ENCODE assay signal across 1 cellular context in genomic region chr12:116161588-116161987, GRCh38.
TF ChIP-seq lines count a peak whose summit lies in the region.

No MANE protein-coding gene starts in this region.

TF ChIP-seq in HEK293, 187 proteins besides CTCF, POLR2A, EP300 and RAD21 (continued from another document):
- TF ChIP-seq, protein P1, sequence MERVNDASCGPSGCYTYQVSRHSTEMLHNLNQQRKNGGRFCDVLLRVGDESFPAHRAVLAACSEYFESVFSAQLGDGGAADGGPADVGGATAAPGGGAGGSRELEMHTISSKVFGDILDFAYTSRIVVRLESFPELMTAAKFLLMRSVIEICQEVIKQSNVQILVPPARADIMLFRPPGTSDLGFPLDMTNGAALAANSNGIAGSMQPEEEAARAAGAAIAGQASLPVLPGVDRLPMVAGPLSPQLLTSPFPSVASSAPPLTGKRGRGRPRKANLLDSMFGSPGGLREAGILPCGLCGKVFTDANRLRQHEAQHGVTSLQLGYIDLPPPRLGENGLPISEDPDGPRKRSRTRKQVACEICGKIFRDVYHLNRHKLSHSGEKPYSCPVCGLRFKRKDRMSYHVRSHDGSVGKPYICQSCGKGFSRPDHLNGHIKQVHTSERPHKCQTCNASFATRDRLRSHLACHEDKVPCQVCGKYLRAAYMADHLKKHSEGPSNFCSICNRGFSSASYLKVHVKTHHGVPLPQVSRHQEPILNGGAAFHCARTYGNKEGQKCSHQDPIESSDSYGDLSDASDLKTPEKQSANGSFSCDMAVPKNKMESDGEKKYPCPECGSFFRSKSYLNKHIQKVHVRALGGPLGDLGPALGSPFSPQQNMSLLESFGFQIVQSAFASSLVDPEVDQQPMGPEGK (tag by site-specific recombination; IDR thresholded peaks at IDR 0.05), result peak; percentile 56; the same call in 1 of the 2 replicates
- TF ChIP-seq ZNF37A (tag by site-specific recombination; IDR thresholded peaks at IDR 0.05), result no peak
- TF ChIP-seq ZNF223 (tag by site-specific recombination; IDR thresholded peaks at IDR 0.05), result no peak
- TF ChIP-seq ZNF16 (tag by site-specific recombination; IDR thresholded peaks at IDR 0.05; ENCODE audit: low read depth), result no peak
- no peak for TF ChIP-seq IKZF3 (tag by site-specific recombination; IDR thresholded peaks at IDR 0.05)
- TF ChIP-seq ZNF555 (tag by site-specific recombination; conservative IDR thresholded peaks at IDR 0.05), result no peak
- TF ChIP-seq KLF8 (tag by site-specific recombination; IDR thresholded peaks at IDR 0.05), result no peak
- TF ChIP-seq, protein P2, sequence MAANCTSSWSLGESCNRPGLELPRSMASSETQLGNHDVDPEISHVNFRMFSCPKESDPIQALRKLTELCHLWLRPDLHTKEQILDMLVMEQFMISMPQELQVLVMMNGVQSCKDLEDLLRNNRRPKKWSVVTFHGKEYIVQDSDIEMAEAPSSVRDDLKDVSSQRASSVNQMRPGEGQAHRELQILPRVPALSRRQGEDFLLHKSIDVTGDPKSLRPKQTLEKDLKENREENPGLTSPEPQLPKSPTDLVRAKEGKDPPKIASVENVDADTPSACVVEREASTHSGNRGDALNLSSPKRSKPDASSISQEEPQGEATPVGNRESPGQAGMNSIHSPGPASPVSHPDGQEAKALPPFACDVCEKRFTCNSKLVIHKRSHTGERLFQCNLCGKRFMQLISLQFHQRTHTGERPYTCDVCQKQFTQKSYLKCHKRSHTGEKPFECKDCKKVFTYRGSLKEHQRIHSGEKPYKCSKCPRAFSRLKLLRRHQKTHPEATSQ (tag by site-specific recombination; IDR thresholded peaks at IDR 0.05), result no peak
- peak; percentile 17; the same call in 1 of the 2 replicates for TF ChIP-seq WT1 (tag by site-specific recombination; IDR thresholded peaks at IDR 0.05)
- TF ChIP-seq ZNF76 (tag by site-specific recombination; IDR thresholded peaks at IDR 0.05; ENCODE audit: borderline replicate concordance, low read depth), result no peak
- peak; percentile 75; the same call in 1 of the 2 replicates for TF ChIP-seq ZNF362 (tag by site-specific recombination; IDR thresholded peaks at IDR 0.05)
- no peak for TF ChIP-seq SCRT2 (tag by site-specific recombination; IDR thresholded peaks at IDR 0.05)
- TF ChIP-seq ZNF629 (tag by site-specific recombination; IDR thresholded peaks at IDR 0.05), result peak; percentile 78
- no peak for TF ChIP-seq REPIN1 (tag by site-specific recombination; IDR thresholded peaks at IDR 0.05; ENCODE audit: low read depth)
- no peak for TF ChIP-seq ZNF521 (tag by site-specific recombination; IDR thresholded peaks at IDR 0.05)
- peak; percentile 54; the same call in 1 of the 2 replicates for TF ChIP-seq ZEB2 (tag by site-specific recombination; IDR thresholded peaks at IDR 0.05)
- TF ChIP-seq ATF2 (tag by site-specific recombination; IDR thresholded peaks at IDR 0.05; ENCODE audit: low read depth), result peak; percentile 79; the same call in 1 of the 2 replicates
- no peak for TF ChIP-seq ZNF423 (tag by site-specific recombination; IDR thresholded peaks at IDR 0.05)
- TF ChIP-seq ZNF530 (tag by site-specific recombination; IDR thresholded peaks at IDR 0.05; ENCODE audit: low read depth), result no peak
- TF ChIP-seq, protein P3, sequence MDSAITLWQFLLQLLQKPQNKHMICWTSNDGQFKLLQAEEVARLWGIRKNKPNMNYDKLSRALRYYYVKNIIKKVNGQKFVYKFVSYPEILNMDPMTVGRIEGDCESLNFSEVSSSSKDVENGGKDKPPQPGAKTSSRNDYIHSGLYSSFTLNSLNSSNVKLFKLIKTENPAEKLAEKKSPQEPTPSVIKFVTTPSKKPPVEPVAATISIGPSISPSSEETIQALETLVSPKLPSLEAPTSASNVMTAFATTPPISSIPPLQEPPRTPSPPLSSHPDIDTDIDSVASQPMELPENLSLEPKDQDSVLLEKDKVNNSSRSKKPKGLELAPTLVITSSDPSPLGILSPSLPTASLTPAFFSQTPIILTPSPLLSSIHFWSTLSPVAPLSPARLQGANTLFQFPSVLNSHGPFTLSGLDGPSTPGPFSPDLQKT (IDR thresholded peaks at IDR 0.05; ENCODE audit: borderline replicate concordance, low read depth, low read length), result no peak
- no peak for TF ChIP-seq HOXA7 (CRISPR knock-in tag; IDR thresholded peaks at IDR 0.05; ENCODE audit: borderline replicate concordance)
- TF ChIP-seq, protein P4, sequence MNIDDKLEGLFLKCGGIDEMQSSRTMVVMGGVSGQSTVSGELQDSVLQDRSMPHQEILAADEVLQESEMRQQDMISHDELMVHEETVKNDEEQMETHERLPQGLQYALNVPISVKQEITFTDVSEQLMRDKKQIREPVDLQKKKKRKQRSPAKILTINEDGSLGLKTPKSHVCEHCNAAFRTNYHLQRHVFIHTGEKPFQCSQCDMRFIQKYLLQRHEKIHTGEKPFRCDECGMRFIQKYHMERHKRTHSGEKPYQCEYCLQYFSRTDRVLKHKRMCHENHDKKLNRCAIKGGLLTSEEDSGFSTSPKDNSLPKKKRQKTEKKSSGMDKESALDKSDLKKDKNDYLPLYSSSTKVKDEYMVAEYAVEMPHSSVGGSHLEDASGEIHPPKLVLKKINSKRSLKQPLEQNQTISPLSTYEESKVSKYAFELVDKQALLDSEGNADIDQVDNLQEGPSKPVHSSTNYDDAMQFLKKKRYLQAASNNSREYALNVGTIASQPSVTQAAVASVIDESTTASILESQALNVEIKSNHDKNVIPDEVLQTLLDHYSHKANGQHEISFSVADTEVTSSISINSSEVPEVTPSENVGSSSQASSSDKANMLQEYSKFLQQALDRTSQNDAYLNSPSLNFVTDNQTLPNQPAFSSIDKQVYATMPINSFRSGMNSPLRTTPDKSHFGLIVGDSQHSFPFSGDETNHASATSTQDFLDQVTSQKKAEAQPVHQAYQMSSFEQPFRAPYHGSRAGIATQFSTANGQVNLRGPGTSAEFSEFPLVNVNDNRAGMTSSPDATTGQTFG (tag by site-specific recombination; IDR thresholded peaks at IDR 0.05; ENCODE audit: borderline replicate concordance), result no peak
- TF ChIP-seq, protein P5, sequence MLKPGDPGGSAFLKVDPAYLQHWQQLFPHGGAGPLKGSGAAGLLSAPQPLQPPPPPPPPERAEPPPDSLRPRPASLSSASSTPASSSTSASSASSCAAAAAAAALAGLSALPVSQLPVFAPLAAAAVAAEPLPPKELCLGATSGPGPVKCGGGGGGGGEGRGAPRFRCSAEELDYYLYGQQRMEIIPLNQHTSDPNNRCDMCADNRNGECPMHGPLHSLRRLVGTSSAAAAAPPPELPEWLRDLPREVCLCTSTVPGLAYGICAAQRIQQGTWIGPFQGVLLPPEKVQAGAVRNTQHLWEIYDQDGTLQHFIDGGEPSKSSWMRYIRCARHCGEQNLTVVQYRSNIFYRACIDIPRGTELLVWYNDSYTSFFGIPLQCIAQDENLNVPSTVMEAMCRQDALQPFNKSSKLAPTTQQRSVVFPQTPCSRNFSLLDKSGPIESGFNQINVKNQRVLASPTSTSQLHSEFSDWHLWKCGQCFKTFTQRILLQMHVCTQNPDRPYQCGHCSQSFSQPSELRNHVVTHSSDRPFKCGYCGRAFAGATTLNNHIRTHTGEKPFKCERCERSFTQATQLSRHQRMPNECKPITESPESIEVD (tag by site-specific recombination; IDR thresholded peaks at IDR 0.05), result peak; percentile 50
- TF ChIP-seq FEZF1 (tag by site-specific recombination; IDR thresholded peaks at IDR 0.05), result no peak
- TF ChIP-seq ZNF394 (tag by site-specific recombination; IDR thresholded peaks at IDR 0.05; ENCODE audit: borderline replicate concordance), result peak; percentile 38; the same call in 1 of the 2 replicates
- TF ChIP-seq, protein P6, sequence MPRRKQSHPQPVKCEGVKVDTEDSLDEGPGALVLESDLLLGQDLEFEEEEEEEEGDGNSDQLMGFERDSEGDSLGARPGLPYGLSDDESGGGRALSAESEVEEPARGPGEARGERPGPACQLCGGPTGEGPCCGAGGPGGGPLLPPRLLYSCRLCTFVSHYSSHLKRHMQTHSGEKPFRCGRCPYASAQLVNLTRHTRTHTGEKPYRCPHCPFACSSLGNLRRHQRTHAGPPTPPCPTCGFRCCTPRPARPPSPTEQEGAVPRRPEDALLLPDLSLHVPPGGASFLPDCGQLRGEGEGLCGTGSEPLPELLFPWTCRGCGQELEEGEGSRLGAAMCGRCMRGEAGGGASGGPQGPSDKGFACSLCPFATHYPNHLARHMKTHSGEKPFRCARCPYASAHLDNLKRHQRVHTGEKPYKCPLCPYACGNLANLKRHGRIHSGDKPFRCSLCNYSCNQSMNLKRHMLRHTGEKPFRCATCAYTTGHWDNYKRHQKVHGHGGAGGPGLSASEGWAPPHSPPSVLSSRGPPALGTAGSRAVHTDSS (tag by site-specific recombination; IDR thresholded peaks at IDR 0.05), result no peak
- 0 out of 2 replicates have a peak, but pooled peaks have one; percentile 13 for TF ChIP-seq OSR2 (tag by site-specific recombination; IDR thresholded peaks at IDR 0.05)
- no peak for TF ChIP-seq ZNF169 (tag by site-specific recombination; IDR thresholded peaks at IDR 0.05)
- TF ChIP-seq ZNF600 (tag by site-specific recombination; IDR thresholded peaks at IDR 0.05), result no peak
